In genomic region chr5:109455598-109456096, GRCh38 we compare ENCODE assay signal across 8 cellular contexts. TPM values are rescaled to one million over a fixed set of nuclear protein-coding genes. Genes with fewer than 3 reads are reported as not detected.
DNase-seq lines count a peak whose midpoint lies in the region; ATAC-seq and TF ChIP-seq lines count a peak whose summit lies in the region.

No MANE protein-coding gene starts in this region.

- ATAC-seq in GM19025 (IDR thresholded peaks at IDR 0.05; ENCODE audit: low read depth, unreplicated experiment) (peak; percentile 100), HG03103 (IDR thresholded peaks at IDR 0.05; ENCODE audit: low read depth, unreplicated experiment) (peak; percentile 100)

- H3K4me3 ChIP-seq in foreskin fibroblast (ENCODE audit: low read depth in 1 of 2, low read length in 2 of 2), result no peak overlapping the region
- no peak overlapping the region for H3K4me3 ChIP-seq in retinal pigment epithelial cell (ENCODE audit: low read length)

- in situ Hi-C loops in SK-MEL-5 (cut with HindIII; ENCODE audit: low pct_unique_long_range_greater_than_20kb, low sequenced_read_pairs), result no loop called here

- TF ChIP-seq CTCF in foreskin fibroblast (IDR thresholded peaks at IDR 0.05; ENCODE audit: low read depth, low read length) (no peak), retinal pigment epithelial cell (conservative IDR thresholded peaks at IDR 0.05; ENCODE audit: low read depth, low read length) (no peak)

- peak; percentile 80 for DNase-seq in AG20443 (ENCODE audit: low spot score)
- peak; percentile 78 for DNase-seq in SK-MEL-5 (ENCODE audit: low read depth, low spot score)
- peak; percentile 93 to 94 for DNase-seq in foreskin fibroblast
- peak; percentile 97 for DNase-seq in retinal pigment epithelial cell (ENCODE audit: low read depth)
- no peak for DNase-seq in NCI-H187 (lab: John Stamatoyannopoulos, UW)
- no peak for DNase-seq in COLO668 (lab: John Stamatoyannopoulos, UW; ENCODE audit: unreplicated experiment)

RNA-seq across cellular contexts. Expression of gene PJA2, which starts 45.9 kb away (rescaled TPM):
- total RNA-seq in SK-MEL-5 (2014; rRNA removed; shearing (Covaris generic)), result 29.1 and 30.1 TPM in 2 replicates
- 28.8 and 36.8 TPM in 2 replicates for polyA plus RNA-seq in SK-MEL-5 (2015; cell fraction: cytosol; rRNA removed)
- polyA plus RNA-seq in SK-MEL-5 (2015; cell fraction: nucleus; rRNA removed), result 20.8 and 24.4 TPM in 2 replicates

Comparison
In these comparisons a context has a peak if more than half of its experiments do, and no peak if none do; other contexts are left out.
1. DNase-seq: peak in AG20443 (single experiment), SK-MEL-5 (single experiment), foreskin fibroblast (2 of 2) and retinal pigment epithelial cell (single experiment); none in NCI-H187 (0 of 2) and COLO668 (single experiment).